In the genomic region with DNA sequence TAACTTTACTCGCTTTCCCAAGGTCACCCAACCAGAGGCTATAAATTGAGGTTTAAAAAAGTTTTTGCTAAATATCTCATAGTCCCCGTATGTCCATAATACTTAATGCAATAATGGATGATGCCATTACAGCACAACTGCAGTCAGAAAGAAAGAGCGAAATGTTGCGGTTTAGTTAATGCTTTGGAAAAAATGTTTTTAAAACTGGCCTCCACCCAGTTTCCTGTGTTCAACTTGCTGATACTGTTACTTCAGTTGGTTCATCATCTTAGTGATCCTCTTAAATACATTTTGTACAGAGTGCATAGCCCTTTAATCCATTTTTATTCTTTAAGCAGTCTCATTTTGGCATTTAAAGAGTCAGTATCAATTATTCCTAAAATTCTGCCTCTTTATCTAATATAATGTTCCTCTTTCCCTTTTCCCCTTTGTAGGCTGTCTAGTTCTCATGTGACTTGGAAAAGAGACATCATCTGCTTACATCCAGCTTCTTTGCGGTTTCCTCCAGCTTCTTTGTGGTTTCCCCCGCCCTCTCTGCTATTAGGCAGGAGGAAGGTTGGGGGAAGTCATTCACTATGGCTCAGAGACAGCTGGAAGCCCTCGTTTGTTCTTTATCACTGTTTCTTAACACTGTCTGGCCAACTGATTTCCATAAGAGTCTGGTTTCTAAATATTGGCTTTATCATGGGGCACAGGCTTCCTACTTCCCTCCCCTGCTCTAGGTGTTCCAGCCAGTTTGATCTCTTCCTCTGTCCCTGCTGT, we compare ENCODE assay signal across 10 cellular contexts.
DNase-seq lines count a peak whose midpoint lies in the region; ATAC-seq and TF ChIP-seq lines count a peak whose summit lies in the region.
"Had no signal": no experiment of that assay in that cellular context is flagged by ENCODE, and none has a peak within 500 bp of the region (broad histone marks: within the 10 kb centered on the region; RNA-seq: fewer than 3 reads in every experiment).

No MANE protein-coding gene starts in this region.

- no peaks in the 10 kb centered on the region for H3K79me2 ChIP-seq in osteoblast (ENCODE audit: insufficient read depth, low read length)

- H3K27me3 Mint-ChIP-seq in stimulated activated naive B cell treated with anti-CD40 and anti-IgM and Interleukin-4, amounts not matched to agents 10 μg/mL and 1 μg/mL and 100 μg/mL, for 72 hours, result peaks cover 17 to 20% of the 10 kb centered on the region in 2 donors
- H3K27me3 Mint-ChIP-seq in activated T-cell treated with anti-CD3 and anti-CD28 coated beads, Interleukin-2, amount 50 U/mL, for 24 hours, result peaks cover 15% of the 10 kb centered on the region

- H3K27ac ChIP-seq in osteoblast (ENCODE audit: low read depth, low read length), result no peak overlapping the region
- H3K27ac ChIP-seq: esophagus muscularis mucosa had no signal

- no peak overlapping the region for H2AFZ ChIP-seq in osteoblast (ENCODE audit: low read length)

- peaks cover 12% of the 10 kb centered on the region for H3K4me1 ChIP-seq in osteoblast (ENCODE audit: insufficient read depth, low read length)

- H3K4me1 Mint-ChIP-seq in stimulated activated naive B cell treated with anti-CD40 and anti-IgM and Interleukin-4, amounts not matched to agents 10 μg/mL and 1 μg/mL and 100 μg/mL, for 72 hours, result no peaks in the 10 kb centered on the region
- H3K4me1 Mint-ChIP-seq in activated T-cell treated with anti-CD3 and anti-CD28 coated beads, Interleukin-2, amount 50 U/mL, for 24 hours (ENCODE audit: low read depth), result no peaks in the 10 kb centered on the region

- ATAC-seq in stimulated activated naive B cell treated with anti-CD40 and anti-IgM and Interleukin-4, amounts not matched to agents 10 μg/mL and 1 μg/mL and 100 μg/mL, for 72 hours (replicated peaks), result no peak
- ATAC-seq: GM12878 had no signal

- no peak overlapping the region for H3K27ac Mint-ChIP-seq in stimulated activated naive B cell treated with anti-CD40 and anti-IgM and Interleukin-4, amounts not matched to agents 10 μg/mL and 1 μg/mL and 100 μg/mL, for 72 hours
- H3K27ac Mint-ChIP-seq in activated T-cell treated with anti-CD3 and anti-CD28 coated beads, Interleukin-2, amount 50 U/mL, for 24 hours, result no peak overlapping the region

- no peaks in the 10 kb centered on the region for H3K36me3 ChIP-seq in osteoblast (ENCODE audit: insufficient read depth, low read length)
- H3K36me3 ChIP-seq: esophagus muscularis mucosa had no signal

- H3K27me3 ChIP-seq in osteoblast (ENCODE audit: insufficient read depth, low read length), result no peaks in the 10 kb centered on the region
- H3K27me3 ChIP-seq: esophagus muscularis mucosa had no signal

- no peak overlapping the region for H3K4me3 Mint-ChIP-seq in stimulated activated naive B cell treated with anti-CD40 and anti-IgM and Interleukin-4, amounts not matched to agents 10 μg/mL and 1 μg/mL and 100 μg/mL, for 72 hours
- H3K4me3 Mint-ChIP-seq in activated T-cell treated with anti-CD3 and anti-CD28 coated beads, Interleukin-2, amount 50 U/mL, for 24 hours, result no peak overlapping the region

- peak overlapping the region; percentile 51 for H3K4me2 ChIP-seq in osteoblast (ENCODE audit: insufficient read depth, low read length)

- H3K36me3 Mint-ChIP-seq in stimulated activated naive B cell treated with anti-CD40 and anti-IgM and Interleukin-4, amounts not matched to agents 10 μg/mL and 1 μg/mL and 100 μg/mL, for 72 hours, result no peaks in the 10 kb centered on the region
- no peaks in the 10 kb centered on the region for H3K36me3 Mint-ChIP-seq in activated T-cell treated with anti-CD3 and anti-CD28 coated beads, Interleukin-2, amount 50 U/mL, for 24 hours (ENCODE audit: low read depth)

- no peaks in the 10 kb centered on the region for H3K9me3 ChIP-seq in osteoblast (ENCODE audit: low read depth, low read length)
- H3K9me3 ChIP-seq: esophagus muscularis mucosa had no signal

- H3K9me3 Mint-ChIP-seq in stimulated activated naive B cell treated with anti-CD40 and anti-IgM and Interleukin-4, amounts not matched to agents 10 μg/mL and 1 μg/mL and 100 μg/mL, for 72 hours, result no peaks in the 10 kb centered on the region
- no peaks in the 10 kb centered on the region for H3K9me3 Mint-ChIP-seq in activated T-cell treated with anti-CD3 and anti-CD28 coated beads, Interleukin-2, amount 50 U/mL, for 24 hours

- no peak for TF ChIP-seq CTCF in osteoblast (IDR thresholded peaks at IDR 0.05; ENCODE audit: extremely low read depth, low read depth, low read length)

- H3K4me3 ChIP-seq in osteoblast (ENCODE audit: insufficient read depth, low read length), result no peak overlapping the region
- H3K4me3 ChIP-seq: esophagus muscularis mucosa, GM12878 had no signal

- peak; percentile 69 for DNase-seq in EH (ENCODE audit: low read depth)
- peak; percentile 66 to 89 for DNase-seq in NOMO-1 (lab: John Stamatoyannopoulos, UW; ENCODE audit: unreplicated experiment in 2 of 2)
- peak; percentile 83 for DNase-seq in epidermal melanocyte (ENCODE audit: insufficient read length, low spot score)
- peak; percentile 13 for DNase-seq in osteoblast (ENCODE audit: insufficient read length, low spot score, missing footprints)
- DNase-seq in stimulated activated naive B cell treated with anti-CD40 and anti-IgM and Interleukin-4, amounts not matched to agents 10 μg/mL and 1 μg/mL and 100 μg/mL, for 72 hours, result no peak
- DNase-seq in activated T-cell treated with anti-CD3 and anti-CD28 coated beads, Interleukin-2, amount 50 U/mL, for 24 hours, result no peak
- no peak for DNase-seq in midbrain (lab: John Stamatoyannopoulos, UW)
- DNase-seq in activated naive CD4-positive, alpha-beta T cell treated with Interleukin-2 at 50 U/mL for 16 hours, result no peak

- H4K20me1 ChIP-seq in osteoblast (ENCODE audit: insufficient read depth, low read length), result no peaks in the 10 kb centered on the region

Comparison
In these comparisons a context has a peak if more than half of its experiments do, and no peak if none do; other contexts are left out.
1. DNase-seq: peak in EH (single experiment), NOMO-1 (2 of 2), epidermal melanocyte (single experiment) and osteoblast (single experiment); none in stimulated activated naive B cell treated with anti-CD40 and anti-IgM and Interleukin-4, amounts not matched to agents 10 μg/mL and 1 μg/mL and 100 μg/mL, for 72 hours (single experiment), activated T-cell treated with anti-CD3 and anti-CD28 coated beads, Interleukin-2, amount 50 U/mL, for 24 hours (single experiment), midbrain (single experiment) and activated naive CD4-positive, alpha-beta T cell treated with Interleukin-2 at 50 U/mL for 16 hours (single experiment).